ENCODE assay signal across 8 cellular contexts in genomic region chr5:8457187-8458037, GRCh38.
DNase-seq lines count a peak whose midpoint lies in the region; ATAC-seq and TF ChIP-seq lines count a peak whose summit lies in the region.

No MANE protein-coding gene starts in this region.

- ATAC-seq in GM21381 (IDR thresholded peaks at IDR 0.05; ENCODE audit: unreplicated experiment): peak; percentile 97
- peak; percentile 97 for ATAC-seq in T-helper 17 cell

- in situ Hi-C loops in astrocyte of the spinal cord (cut with HindIII; ENCODE audit: low sequenced_read_pairs): no loop called here

- peaks cover 0 to 8% (median 3%) of the 10 kb centered on the region in 3 donors for H3K4me1 ChIP-seq in skeletal muscle tissue (ENCODE audit: control insufficient read depth in 3 of 3, insufficient read depth in 3 of 3, low read length in 3 of 3)

- H3K27me3 Mint-ChIP-seq in IgD-negative memory B cell: no peaks in the 10 kb centered on the region
- no peaks in the 10 kb centered on the region for H3K27me3 Mint-ChIP-seq in T-helper 17 cell
- H3K27me3 Mint-ChIP-seq in type B pancreatic cell: peaks cover 4% of the 10 kb centered on the region

- H3K27me3 ChIP-seq in skeletal muscle tissue (ENCODE audit: control insufficient read depth in 3 of 3, insufficient read depth in 3 of 3, low read length in 3 of 3): no peaks in the 10 kb centered on the region

- no peaks in the 10 kb centered on the region for H3K9me3 Mint-ChIP-seq in IgD-negative memory B cell
- peaks cover 6% of the 10 kb centered on the region for H3K9me3 Mint-ChIP-seq in type B pancreatic cell

- peak overlapping the region; percentile 65 to 87 (median 72) for H3K9ac ChIP-seq in skeletal muscle tissue (ENCODE audit: low read depth in 1 of 3, low read length in 3 of 3)

- peak overlapping the region; percentile 68 for H3K4me3 ChIP-seq in astrocyte of the spinal cord (ENCODE audit: low read depth, low read length)
- peak overlapping the region; percentile 80 to 86 (median 80) for H3K4me3 ChIP-seq in skeletal muscle tissue (ENCODE audit: low read length in 3 of 3)

- H3K4me3 Mint-ChIP-seq in IgD-negative memory B cell (peak overlapping the region; percentile 84 to 96 (median 88)), T-helper 17 cell (peak overlapping the region; percentile 92), type B pancreatic cell (no peak overlapping the region)

- H3K27ac ChIP-seq in skeletal muscle tissue (ENCODE audit: low read depth, low read length): peak overlapping the region; percentile 89

- H3K9me3 ChIP-seq in T-helper 17 cell (ENCODE audit: control insufficient read depth, low read length, poor library complexity, severe bottlenecking): no peaks in the 10 kb centered on the region
- no peaks in the 10 kb centered on the region for H3K9me3 ChIP-seq in skeletal muscle tissue (ENCODE audit: control insufficient read depth in 3 of 3, low read length in 3 of 3)

- H3K27ac Mint-ChIP-seq in IgD-negative memory B cell (peak overlapping the region; percentile 69 to 92 (median 70)), T-helper 17 cell (peak overlapping the region; percentile 72), type B pancreatic cell (no peak overlapping the region)

- H3K36me3 Mint-ChIP-seq in IgD-negative memory B cell (peaks cover 2% of the 10 kb centered on the region), T-helper 17 cell (ENCODE audit: low read depth) (peaks cover 2% of the 10 kb centered on the region), type B pancreatic cell (no peaks in the 10 kb centered on the region)

- DNase-seq in CD1c-positive myeloid dendritic cell (ENCODE audit: extremely low spot score) (peak; percentile 96), T-helper 17 cell (peak; percentile 77 to 80 (median 80)), astrocyte of the spinal cord (ENCODE audit: low read depth, low spot score) (peak; percentile 98), hypothalamus (lab: John Stamatoyannopoulos, UW) (peak; percentile 32 to 94 (median 80)), type B pancreatic cell (ENCODE audit: extremely low spot score, unreplicated experiment) (no peak)

- peaks cover 0 to 13% (median 11%) of the 10 kb centered on the region in 3 donors for H3K36me3 ChIP-seq in skeletal muscle tissue (ENCODE audit: control insufficient read depth in 3 of 3, insufficient read depth in 3 of 3, low read length in 3 of 3)

- H3K4me1 Mint-ChIP-seq in IgD-negative memory B cell (peaks cover 0 to 10% (median 10%) of the 10 kb centered on the region in 3 donors), T-helper 17 cell (peaks cover 6% of the 10 kb centered on the region), type B pancreatic cell (ENCODE audit: unreplicated experiment) (peaks cover 4% of the 10 kb centered on the region)

- TF ChIP-seq CTCF in astrocyte of the spinal cord (IDR thresholded peaks at IDR 0.05; ENCODE audit: low read depth, low read length): no peak
- TF ChIP-seq CTCF in type B pancreatic cell (conservative IDR thresholded peaks at IDR 0.05): no peak
